Comparison of ENCODE assay signal across 24 cellular contexts in the genomic region with DNA sequence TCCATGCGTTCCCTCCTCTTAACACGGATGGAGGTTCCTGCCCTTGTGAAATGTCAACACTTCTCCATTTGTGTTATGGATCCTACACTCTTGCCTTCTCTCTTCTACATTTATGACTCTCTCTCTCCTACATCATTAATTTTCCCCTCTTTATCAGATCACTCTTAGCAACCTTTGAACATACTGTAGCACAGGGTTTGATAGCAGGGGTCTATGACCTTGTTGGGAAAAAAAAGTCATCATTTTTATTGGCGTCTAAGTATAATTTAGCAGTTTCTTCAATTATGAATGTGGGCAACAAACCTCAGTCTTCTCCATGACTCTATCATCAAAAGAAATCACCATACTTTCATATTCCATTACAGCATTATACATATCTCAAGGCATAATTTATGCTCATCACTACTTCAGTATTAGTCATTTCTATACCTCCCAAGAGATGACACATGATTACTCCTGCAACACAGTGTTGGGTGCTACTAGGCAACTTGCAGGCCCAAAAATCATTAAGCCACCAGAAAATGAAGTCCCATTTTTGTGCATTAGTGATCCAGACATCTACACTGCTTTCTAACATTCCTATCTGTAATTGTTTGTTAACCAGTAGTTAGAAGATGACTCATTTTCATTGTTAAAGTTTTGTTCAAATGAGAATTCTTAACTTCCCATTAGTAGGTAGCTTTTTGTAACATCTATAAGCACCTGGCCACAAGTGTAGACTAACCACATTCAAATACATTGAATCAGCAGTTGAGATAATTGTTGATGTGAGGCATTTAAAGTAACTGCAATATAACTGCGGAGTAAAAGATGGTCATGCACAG. TPM values are rescaled to one million over a fixed set of nuclear protein-coding genes. Genes with fewer than 3 reads are reported as not detected.
DNase-seq lines count a peak whose midpoint lies in the region; ATAC-seq and TF ChIP-seq lines count a peak whose summit lies in the region.
"Had no signal": no experiment of that assay in that cellular context is flagged by ENCODE, and none has a peak within 500 bp of the region (broad histone marks: within the 10 kb centered on the region; RNA-seq: fewer than 3 reads in every experiment).

No MANE protein-coding gene starts in this region.

- H3K4me3 ChIP-seq in GM23248, result no peak overlapping the region
- H3K4me3 ChIP-seq: body of pancreas, coronary artery, heart right ventricle, SK-N-MC had no signal

- H3K79me2 ChIP-seq in GM23248 (ENCODE audit: insufficient read depth), result no peaks in the 10 kb centered on the region

- H4K20me1 ChIP-seq in GM23248 (ENCODE audit: insufficient read depth), result no peaks in the 10 kb centered on the region

- H3K27ac ChIP-seq in GM23248, result no peak overlapping the region
- H3K27ac ChIP-seq: 22Rv1, body of pancreas, coronary artery, heart right ventricle, HL-60, SK-N-MC had no signal

- H3K9me2 ChIP-seq in GM23248 (ENCODE audit: insufficient read depth), result no peaks in the 10 kb centered on the region

- DNase-seq in activated CD4-positive, CD25-positive, alpha-beta regulatory T cell (lab: John Stamatoyannopoulos, UW), result no peak
- DNase-seq in GM23248 (peak; percentile 8), COR-L47 (lab: John Stamatoyannopoulos, UW) (no peak), SIG-M5 treated with dmso at 0.1 percent for 504 hours (lab: John Stamatoyannopoulos, UW; ENCODE audit: unreplicated experiment) (no peak)
- no peak for DNase-seq in effector CD8-positive, alpha-beta T cell (lab: John Stamatoyannopoulos, UW)
- DNase-seq: activated B cell treated with CpG ODN at 0.5 μM for 24 hours; activated naive CD4-positive, alpha-beta T cell; body of pancreas; CD8-positive, alpha-beta memory T cell; DMS79; heart right ventricle; IMR-90; NCI-H1694 treated with DMSO at 0.1 percent for 48 hours; NCI-H774; stimulated activated CD4-positive, alpha-beta T cell treated with anti-CD3 and anti-CD28 coated beads, Interleukin-2, amount 100 ng/mL, for 48 hours; T-helper 9 cell had no signal

- H3K36me3 ChIP-seq in GM23248 (ENCODE audit: low read depth), result no peaks in the 10 kb centered on the region
- H3K36me3 ChIP-seq: heart right ventricle had no signal

- peak; percentile 17; the same call in 1 of the 2 replicates for TF ChIP-seq POLR2A in Raji (IDR thresholded peaks at IDR 0.05; ENCODE audit: insufficient read depth, low read depth, low read length)

- in situ Hi-C loops in GM23248 (cut with MboI), result no loop called here

- H3K9ac ChIP-seq in GM23248, result no peak overlapping the region

- no peaks in the 10 kb centered on the region for H3F3A ChIP-seq in GM23248 (ENCODE audit: insufficient read depth)

- peak; percentile 87 to 91 for ATAC-seq in activated CD4-positive, CD25-positive, alpha-beta regulatory T cell treated with anti-CD3 and anti-CD28 coated beads, Interleukin-2, amount 50 U/mL, for 24 hours
- peak; percentile 80 for ATAC-seq in esophagus mucosa
- ATAC-seq: body of pancreas, heart right ventricle, Panc1 had no signal

- H3K27me3 ChIP-seq in GM23248 (replicated peaks; ENCODE audit: insufficient read depth), result no peaks in the 10 kb centered on the region
- H3K27me3 ChIP-seq: body of pancreas, heart right ventricle had no signal

- H3K9me3 ChIP-seq in GM23248 (ENCODE audit: low read depth), result no peaks in the 10 kb centered on the region
- H3K9me3 ChIP-seq: body of pancreas had no signal

- WGBS in GM23248 (ENCODE audit: low coverage in 1 of 2, low lambda C conversion rate in 2 of 2, missing lambda C conversion rate in 2 of 2), 2 experiments, result 83 to 85% methylated on average over 4 of the region's 4 CpGs

- H3K4me2 ChIP-seq in GM23248 (ENCODE audit: unreplicated experiment), result no peak overlapping the region

- no peaks in the 10 kb centered on the region for H3K4me1 ChIP-seq in GM23248 (ENCODE audit: insufficient read depth)
- H3K4me1 ChIP-seq: body of pancreas had no signal

- no peak overlapping the region for H2AFZ ChIP-seq in GM23248

RNA-seq across cellular contexts. Expression of gene CYP39A1, which starts 9.5 kb away (rescaled TPM):
- 0.38 TPM in 1 of 2 replicates, not detected in the other for total RNA-seq in GM23248 (2014; rRNA removed; shearing (Covaris generic))
- 0.08 and 0.46 TPM in 2 replicates for polyA plus RNA-seq in GM23248 (2016; fragmentation: Nextera tagmentation; extraction: Ambion mirVana)
- 3.4 TPM for total RNA-seq in esophagus mucosa
- total RNA-seq: activated B cell treated with CpG ODN at 0.5 μM for 24 hours; CD8-positive, alpha-beta memory T cell; IMR-90 had no signal
- polyA plus RNA-seq: CD8-positive, alpha-beta memory T cell had no signal

RNA-seq across cellular contexts. Expression of gene SLC25A27, which starts 9.6 kb away (rescaled TPM):
- 2.4 and 16.3 TPM in 2 replicates for total RNA-seq in GM23248 (2014; rRNA removed; shearing (Covaris generic))
- polyA plus RNA-seq in GM23248 (2016; fragmentation: Nextera tagmentation; extraction: Ambion mirVana), result 2.8 and 3.0 TPM in 2 replicates
- 3.4 TPM for total RNA-seq in esophagus mucosa
- total RNA-seq: IMR-90 had no signal
- polyA plus RNA-seq: CD8-positive, alpha-beta memory T cell had no signal

RNA-seq across cellular contexts. Expression of gene TDRD6, which starts 44.5 kb away (rescaled TPM):
- not detected in 2 replicates for total RNA-seq in GM23248 (2014; rRNA removed; shearing (Covaris generic))
- polyA plus RNA-seq in GM23248 (2016; fragmentation: Nextera tagmentation; extraction: Ambion mirVana), result not detected in 2 replicates
- total RNA-seq in esophagus mucosa, result 0.08 TPM
- total RNA-seq: activated B cell treated with CpG ODN at 0.5 μM for 24 hours; CD8-positive, alpha-beta memory T cell; IMR-90 had no signal
- polyA plus RNA-seq: CD8-positive, alpha-beta memory T cell; IMR-90 had no signal
